8 cellular contexts compared by ENCODE assay signal in the genomic region with DNA sequence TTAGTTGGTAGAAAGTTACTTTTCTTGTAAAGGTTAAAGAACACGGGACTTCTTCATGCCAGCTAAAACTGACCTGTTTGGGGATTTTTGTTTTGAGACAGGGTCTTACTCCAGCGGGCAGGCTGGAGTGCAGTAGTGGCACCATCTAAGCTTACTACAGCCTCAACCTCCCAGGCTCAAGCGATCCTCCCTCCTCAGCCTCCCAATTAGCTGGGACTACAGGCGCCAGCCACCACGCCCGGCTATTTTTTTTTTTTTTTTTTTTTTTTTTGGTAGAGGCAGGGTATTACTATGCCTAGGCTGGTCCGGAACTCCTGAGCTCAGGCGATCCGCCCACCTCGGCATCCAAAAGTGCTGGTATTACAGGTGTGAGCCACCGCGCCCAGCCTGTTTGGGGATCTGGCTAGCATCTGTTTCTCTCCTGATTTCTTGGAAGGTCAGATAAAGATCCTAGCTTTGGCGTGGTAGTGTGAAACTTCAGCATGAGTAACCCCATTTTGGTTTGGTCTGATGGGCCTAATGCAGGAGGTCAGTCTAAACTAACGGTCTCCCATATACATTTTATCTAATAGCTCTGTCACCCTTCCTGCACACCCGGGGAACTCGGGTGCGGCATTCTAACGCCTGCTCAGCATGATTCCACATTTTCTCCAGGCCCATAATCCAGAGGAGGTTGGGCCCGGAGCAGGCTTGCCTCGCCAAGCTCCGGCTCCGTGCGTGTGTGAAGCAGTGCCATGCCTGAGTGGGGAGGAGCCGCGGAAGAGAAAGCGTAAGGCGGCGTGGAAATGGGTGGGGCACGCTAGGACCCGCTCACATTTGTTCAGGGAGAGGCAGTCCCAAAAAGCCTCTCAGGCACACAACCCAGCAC. TPM values are rescaled to one million over a fixed set of nuclear protein-coding genes. Genes with fewer than 3 reads are reported as not detected.
DNase-seq lines count a peak whose midpoint lies in the region; ATAC-seq and TF ChIP-seq lines count a peak whose summit lies in the region.

No MANE protein-coding gene starts in this region.

- no peaks in the 10 kb centered on the region for H3K9me3 Mint-ChIP-seq in activated CD4-positive, alpha-beta T cell treated with anti-CD3 and anti-CD28 coated beads for 36 hours (ENCODE audit: low read depth)

- CTCF ChIA-PET in activated CD4-positive, alpha-beta T cell treated with anti-CD3 and anti-CD28 coated beads for 36 hours (lab: Charles Lee), result interaction anchor here (0.7 to 8.9 kb wide), 6 partner anchors 12 to 85 kb away, joined by 3 to 129 read pairs (median 5); a partner anchor contains a TSS

- H3K27me3 Mint-ChIP-seq in activated CD4-positive, alpha-beta T cell treated with anti-CD3 and anti-CD28 coated beads for 36 hours, result no peaks in the 10 kb centered on the region

- WGBS in lower leg skin, 2 donors, result 26 to 28% methylated on average over 30 of the region's 30 CpGs

- DNase-seq in NCI-H1417 (lab: John Stamatoyannopoulos, UW) (peak; percentile 36 to 86 (median 44)), NCI-H1417 treated with DMSO at 0.1 percent for 48 hours (lab: John Stamatoyannopoulos, UW) (no peak), NCI-H1694 (lab: John Stamatoyannopoulos, UW) (peak; percentile 61), coronary artery (ENCODE audit: low spot score) (peak; percentile 91), lower leg skin (ENCODE audit: low spot score in 2 of 2) (peak; percentile 85 to 97)
- peak; percentile 83 for DNase-seq in activated CD4-positive, alpha-beta T cell treated with anti-CD3 and anti-CD28 coated beads for 36 hours
- DNase-seq in stimulated activated CD4-positive, alpha-beta T cell treated with anti-CD3 and anti-CD28 coated beads, TNF-alpha, amount 100 ng/mL, for 1 hour (ENCODE audit: low read depth in 3 of 3, low spot score in 1 of 3), result peak; percentile 45 to 59 (median 55)

- H3K36me3 Mint-ChIP-seq in activated CD4-positive, alpha-beta T cell treated with anti-CD3 and anti-CD28 coated beads for 36 hours (ENCODE audit: low read depth), result peaks cover 29% of the 10 kb centered on the region

- ATAC-seq in HG02623 (IDR thresholded peaks at IDR 0.05; ENCODE audit: unreplicated experiment), result peak; percentile 49
- ATAC-seq in activated CD4-positive, alpha-beta T cell treated with anti-CD3 and anti-CD28 coated beads for 36 hours, result peak; percentile 72

- intact Hi-C loops in activated CD4-positive, alpha-beta T cell treated with anti-CD3 and anti-CD28 coated beads for 36 hours (cut with DNase I, micrococcal nuclease), result loop anchor here (1.0 to 5.0 kb wide), 12 partner anchors 21 to 1962 kb away; a partner anchor contains a TSS
- intact Hi-C loops in lower leg skin (cut with DNase I; ENCODE audit: low total_unique reads), result no loop called here

- peak overlapping the region; percentile 96 to 100 for H3K27ac ChIP-seq in coronary artery

- POLR2A ChIA-PET in activated CD4-positive, alpha-beta T cell treated with anti-CD3 and anti-CD28 coated beads for 36 hours (lab: Charles Lee), result interaction anchor here (0.6 to 3.1 kb wide), 8 partner anchors 19 to 384 kb away, joined by 3 to 28 read pairs (median 4); a partner anchor contains a TSS

- TF ChIP-seq CTCF in coronary artery (IDR thresholded peaks at IDR 0.05), result no peak
- TF ChIP-seq CTCF in lower leg skin (IDR thresholded peaks at IDR 0.05), result no peak

- TF ChIP-seq POLR2A in lower leg skin (IDR thresholded peaks at IDR 0.05), result no peak

- H3K4me3 ChIP-seq in coronary artery, result peak overlapping the region; percentile 89
- peak overlapping the region; percentile 49 for H3K4me3 ChIP-seq in lower leg skin (ENCODE audit: low read depth, poor library complexity, severe bottlenecking)

- H3K4me3 Mint-ChIP-seq in activated CD4-positive, alpha-beta T cell treated with anti-CD3 and anti-CD28 coated beads for 36 hours, result peak overlapping the region; percentile 89

- H3K27ac Mint-ChIP-seq in activated CD4-positive, alpha-beta T cell treated with anti-CD3 and anti-CD28 coated beads for 36 hours, result peak overlapping the region; percentile 100

- peaks cover 38% of the 10 kb centered on the region for H3K4me1 Mint-ChIP-seq in activated CD4-positive, alpha-beta T cell treated with anti-CD3 and anti-CD28 coated beads for 36 hours

RNA-seq across cellular contexts. Expression of a gene that starts 1.0 kb away (rescaled TPM):
- 100 to 1,000 TPM; 122 to 233 TPM for total RNA-seq in activated CD4-positive, alpha-beta T cell treated with anti-CD3 and anti-CD28 coated beads for 36 hours
- 100 to 1,000 TPM; 121 to 145 (median 140) TPM for total RNA-seq in lower leg skin

RNA-seq across cellular contexts. Expression of a gene that starts 26.2 kb away (rescaled TPM):
- total RNA-seq in activated CD4-positive, alpha-beta T cell treated with anti-CD3 and anti-CD28 coated beads for 36 hours, result 10 to 100 TPM; 28.1 to 41.0 TPM
- total RNA-seq in lower leg skin, result 100 to 1,000 TPM in 1 of 4 donors, 10 to 100 TPM in 3; 57.1 to 115 (median 71.5) TPM
